ENCODE assay signal across 13 cellular contexts in genomic region chr20:51128198-51128597, GRCh38.
DNase-seq lines count a peak whose midpoint lies in the region; ATAC-seq and TF ChIP-seq lines count a peak whose summit lies in the region.
"Had no signal": no experiment of that assay in that cellular context is flagged by ENCODE, and none has a peak within 500 bp of the region (broad histone marks: within the 10 kb centered on the region; RNA-seq: fewer than 3 reads in every experiment).

No MANE protein-coding gene starts in this region.

- no peak for TF ChIP-seq CTCF in lower lobe of right lung (IDR thresholded peaks at IDR 0.05)

- no peak overlapping the region for H3K4me3 ChIP-seq in lower lobe of right lung

- ATAC-seq in HG03342 (IDR thresholded peaks at IDR 0.05; ENCODE audit: unreplicated experiment) (no peak), lower lobe of right lung (no peak)

- peak in 2 of 3 donors; percentile 10 to 24 for DNase-seq in stimulated activated CD4-positive, alpha-beta T cell treated with anti-CD3 and anti-CD28 coated beads, Interleukin-12 subunit alpha, Interleukin-12 subunit beta, amount 100 ng/mL, for 48 hours (ENCODE audit: low read depth in 2 of 3, low spot score in 1 of 3)
- DNase-seq in stimulated activated CD4-positive, alpha-beta T cell treated with anti-CD3 and anti-CD28 coated beads, Interleukin-4, amount 100 ng/mL, for 1 hour: no peak
- DNase-seq in LHCN-M2 (ENCODE audit: low read depth) (peak; percentile 56), epithelial cell of prostate (ENCODE audit: low read depth, low spot score) (peak; percentile 66), stromal cell of bone marrow (ENCODE audit: low read depth) (peak; percentile 68), lower lobe of right lung (no peak), SHP77 treated with DMSO at 0.1 percent for 48 hours (lab: John Stamatoyannopoulos, UW) (no peak)
- DNase-seq: cerebellar nuclear complex, DND-41, H7, NCI-H1092, nephron progenitor cell had no signal

- intact Hi-C loops in lower lobe of right lung (cut with DNase I): no loop called here

- peaks cover 10% of the 10 kb centered on the region for H3K27me3 ChIP-seq in lower lobe of right lung (ENCODE audit: low read depth)

- peak overlapping the region; percentile 41 for H3K27ac ChIP-seq in epithelial cell of prostate
- H3K27ac ChIP-seq in lower lobe of right lung: no peak overlapping the region

- no peaks in the 10 kb centered on the region for H3K9me3 ChIP-seq in lower lobe of right lung

- no peaks in the 10 kb centered on the region for H3K36me3 ChIP-seq in lower lobe of right lung

- H3K4me1 ChIP-seq in lower lobe of right lung: no peaks in the 10 kb centered on the region

Comparison
In these comparisons a context has a peak if more than half of its experiments do, and no peak if none do; other contexts are left out.
1. DNase-seq: peak in stimulated activated CD4-positive, alpha-beta T cell treated with anti-CD3 and anti-CD28 coated beads, Interleukin-12 subunit alpha, Interleukin-12 subunit beta, amount 100 ng/mL, for 48 hours (2 of 3), LHCN-M2 (single experiment), epithelial cell of prostate (single experiment) and stromal cell of bone marrow (single experiment); none in stimulated activated CD4-positive, alpha-beta T cell treated with anti-CD3 and anti-CD28 coated beads, Interleukin-4, amount 100 ng/mL, for 1 hour (single experiment), lower lobe of right lung (single experiment) and SHP77 treated with DMSO at 0.1 percent for 48 hours (single experiment).